In genomic region chr17:28552201-28552999, GRCh38 we compare ENCODE assay signal across 8 cellular contexts. TPM values are rescaled to one million over a fixed set of nuclear protein-coding genes. Genes with fewer than 3 reads are reported as not detected.
A peak's percentile ranks its signal among the peaks of the same experiment; 100 is the strongest.
DNase-seq lines count a peak whose midpoint lies in the region; ATAC-seq and TF ChIP-seq lines count a peak whose summit lies in the region.

Gene UNC119 (minus strand): TSS chr17:28552624. CDS start chr17:28552557, 67 bp downstream.

- peak within 1 kb of the TSS; percentile 94 to 98 (median 96) for H3K27ac Mint-ChIP-seq in CD4-positive, alpha-beta memory T cell
- H3K27ac Mint-ChIP-seq in activated naive CD4-positive, alpha-beta T cell treated with anti-CD3 and anti-CD28 coated beads, Interleukin-2, amount 10 ng/mL, durations not matched to agents 7 days and 5 days: peak within 1 kb of the TSS; percentile 85

- H3K4me3 ChIP-seq in CD4-positive, alpha-beta memory T cell (ENCODE audit: low read length in 2 of 2): peak within 1 kb of the TSS; percentile 29 to 66
- H3K4me3 ChIP-seq in suprapubic skin: peak within 1 kb of the TSS; percentile 75

- 3% methylated on average over 36 of the region's 66 CpGs for WGBS in suprapubic skin

- peaks cover 38% of the 10 kb centered on the region for H3K36me3 ChIP-seq in CD4-positive, alpha-beta memory T cell (ENCODE audit: insufficient read depth, low read length)
- peaks cover 41% of the 10 kb centered on the region for H3K36me3 ChIP-seq in suprapubic skin

- TF ChIP-seq CTCF in omental fat pad (IDR thresholded peaks at IDR 0.05) (no peak), suprapubic skin (IDR thresholded peaks at IDR 0.05) (no peak)

- ATAC-seq in GM19467 (IDR thresholded peaks at IDR 0.05; ENCODE audit: unreplicated experiment): peak; percentile 48
- ATAC-seq in omental fat pad (ENCODE audit: low FRiP score): peak; percentile 88

- in situ Hi-C loops in KBM-7 (cut with MboI; ENCODE audit: low pct_unique_long_range_greater_than_20kb, low sequenced_read_pairs) (no loop called here), SK-MEL-5 (cut with HindIII; ENCODE audit: low pct_unique_long_range_greater_than_20kb, low sequenced_read_pairs) (no loop called here)

- peak within 1 kb of the TSS; percentile 84 for H3K27ac ChIP-seq in CD4-positive, alpha-beta memory T cell (ENCODE audit: low read depth, low read length)
- peak within 1 kb of the TSS; percentile 49 for H3K27ac ChIP-seq in suprapubic skin

- intact Hi-C loops in CD4-positive, alpha-beta memory T cell (cut with micrococcal nuclease): loop anchor here (1.0 kb wide), 3 partner anchors 19 to 58 kb away; partner anchors contain the start of genes PIGS and SPAG5

- peaks cover 48% of the 10 kb centered on the region for H3K4me1 ChIP-seq in CD4-positive, alpha-beta memory T cell (ENCODE audit: insufficient read depth, low read length)
- peaks cover 27% of the 10 kb centered on the region for H3K4me1 ChIP-seq in suprapubic skin

- H3K9me3 Mint-ChIP-seq in CD4-positive, alpha-beta memory T cell: no peaks in the 10 kb centered on the region
- no peaks in the 10 kb centered on the region for H3K9me3 Mint-ChIP-seq in activated naive CD4-positive, alpha-beta T cell treated with anti-CD3 and anti-CD28 coated beads, Interleukin-2, amount 10 ng/mL, durations not matched to agents 7 days and 5 days

- H3K36me3 Mint-ChIP-seq in CD4-positive, alpha-beta memory T cell: peaks cover 26 to 59% of the 10 kb centered on the region in 2 donors
- peaks cover 45% of the 10 kb centered on the region for H3K36me3 Mint-ChIP-seq in activated naive CD4-positive, alpha-beta T cell treated with anti-CD3 and anti-CD28 coated beads, Interleukin-2, amount 10 ng/mL, durations not matched to agents 7 days and 5 days

- peak within 1 kb of the TSS; percentile 89 to 98 (median 92) for H3K4me3 Mint-ChIP-seq in CD4-positive, alpha-beta memory T cell
- peak within 1 kb of the TSS; percentile 95 for H3K4me3 Mint-ChIP-seq in activated naive CD4-positive, alpha-beta T cell treated with anti-CD3 and anti-CD28 coated beads, Interleukin-2, amount 10 ng/mL, durations not matched to agents 7 days and 5 days

- CTCF ChIA-PET in CD4-positive, alpha-beta memory T cell (lab: Charles Lee; ENCODE audit: partially characterized antibody): interaction anchor here (0.7 to 1.6 kb wide), 3 partner anchors 19 to 53 kb away, joined by 3 to 7 read pairs (median 3); partner anchors contain the start of gene PIGS
- CTCF ChIA-PET in activated naive CD4-positive, alpha-beta T cell treated with anti-CD3 and anti-CD28 coated beads, Interleukin-2, amount 10 ng/mL, durations not matched to agents 7 days and 5 days (lab: Charles Lee): interaction anchor here (0.9 kb wide), 1 partner anchor 25 kb away, joined by 4 read pairs; the partner anchor contains the start of gene ALDOC

- TF ChIP-seq POLR2A in suprapubic skin (IDR thresholded peaks at IDR 0.05): peak in 1 of 2 donors; percentile 17

- H3K27me3 Mint-ChIP-seq in CD4-positive, alpha-beta memory T cell: no peaks in the 10 kb centered on the region
- no peaks in the 10 kb centered on the region for H3K27me3 Mint-ChIP-seq in activated naive CD4-positive, alpha-beta T cell treated with anti-CD3 and anti-CD28 coated beads, Interleukin-2, amount 10 ng/mL, durations not matched to agents 7 days and 5 days

- peak; percentile 74 to 79 (median 75) for DNase-seq in CD4-positive, alpha-beta memory T cell
- peak; percentile 63 for DNase-seq in KBM-7
- DNase-seq in SK-MEL-5 (ENCODE audit: low read depth, low spot score): peak; percentile 67
- DNase-seq in activated naive CD4-positive, alpha-beta T cell treated with anti-CD3 and anti-CD28 coated beads, Interleukin-2, amount 10 ng/mL, durations not matched to agents 7 days and 5 days: peak; percentile 85
- DNase-seq in glomerular endothelial cell (ENCODE audit: extremely low read depth, low read depth, low spot score): no peak
- peak; percentile 38 for DNase-seq in omental fat pad (ENCODE audit: low spot score)
- peak in 1 of 2 donors; percentile 69 for DNase-seq in suprapubic skin (ENCODE audit: low spot score in 2 of 2)

- POLR2A ChIA-PET in CD4-positive, alpha-beta memory T cell (lab: Charles Lee; ENCODE audit: partially characterized antibody): interaction anchor here (0.9 to 5.9 kb wide), 6 partner anchors 15 to 47 kb away, joined by 3 to 48 read pairs (median 7); partner anchors contain the start of genes ALDOC, PIGS and SPAG5

- H3K27me3 ChIP-seq in CD4-positive, alpha-beta memory T cell (ENCODE audit: insufficient read depth, low read length): no peaks in the 10 kb centered on the region
- H3K27me3 ChIP-seq in suprapubic skin: no peaks in the 10 kb centered on the region

- TF ChIP-seq EP300 in suprapubic skin (IDR thresholded peaks at IDR 0.05): no peak

- no peaks in the 10 kb centered on the region for H3K9me3 ChIP-seq in CD4-positive, alpha-beta memory T cell (ENCODE audit: control insufficient read depth in 1 of 2, low read length in 2 of 2)
- no peaks in the 10 kb centered on the region for H3K9me3 ChIP-seq in suprapubic skin

- H3K4me1 Mint-ChIP-seq in CD4-positive, alpha-beta memory T cell: peaks cover 41 to 55% (median 48%) of the 10 kb centered on the region in 4 donors
- H3K4me1 Mint-ChIP-seq in activated naive CD4-positive, alpha-beta T cell treated with anti-CD3 and anti-CD28 coated beads, Interleukin-2, amount 10 ng/mL, durations not matched to agents 7 days and 5 days: peaks cover 53% of the 10 kb centered on the region

RNA-seq across cellular contexts. Expression of gene UNC119, which starts in this region (rescaled TPM):
- total RNA-seq in CD4-positive, alpha-beta memory T cell: 10 to 100 TPM; 38.8 to 39.6 TPM
- 10 to 100 TPM; 31.8 to 44.0 TPM for polyA plus RNA-seq in CD4-positive, alpha-beta memory T cell
- 38.8 and 45.0 TPM in 2 replicates for total RNA-seq in SK-MEL-5 (2014; rRNA removed; shearing (Covaris generic))
- 42.5 and 46.1 TPM in 2 replicates for polyA plus RNA-seq in SK-MEL-5 (2015; cell fraction: cytosol; rRNA removed)
- 161 and 170 TPM in 2 replicates for polyA plus RNA-seq in SK-MEL-5 (2015; cell fraction: nucleus; rRNA removed)
- total RNA-seq in glomerular endothelial cell (38.0 and 40.0 TPM in 2 replicates), omental fat pad (10 to 100 TPM; 16.8 to 32.6 (median 24.6) TPM), suprapubic skin (10 to 100 TPM; 29.0 to 36.2 (median 32.6) TPM)
